Comparison of ENCODE assay signal across 14 cellular contexts in genomic region chr1:247506831-247507230, GRCh38. TPM values are rescaled to one million over a fixed set of nuclear protein-coding genes. Genes with fewer than 3 reads are reported as not detected.
"Had no signal": no experiment of that assay in that cellular context is flagged by ENCODE, and none has a peak within 500 bp of the region (broad histone marks: within the 10 kb centered on the region; RNA-seq: fewer than 3 reads in every experiment).

No MANE protein-coding gene starts in this region.

- H3K9me3 ChIP-seq: HAP-1 had no signal

- H3K9ac ChIP-seq: GM23248, KMS-11 had no signal

- H3K4me3 ChIP-seq: GM23248, HAP-1 had no signal

- H3K4me3 Mint-ChIP-seq: HFFc6 had no signal

- H3K4me1 ChIP-seq: HAP-1 had no signal

- H3K27ac Mint-ChIP-seq: HFFc6 had no signal

- DNase-seq: GM23248, GOT3, H7, HFFc6, IMR-90, Karpas-422, KBM-7 had no signal

- H3K36me3 ChIP-seq: HAP-1 had no signal

- H2AFZ ChIP-seq: GM23248 had no signal

- H3K27ac ChIP-seq: GM23248, HL-60, KMS-11 had no signal

- H3K4me2 ChIP-seq: KMS-11 had no signal

- ATAC-seq: HCT116 had no signal

RNA-seq across cellular contexts. Expression of gene OR2C3, which starts 29.4 kb away (rescaled TPM):
- total RNA-seq: H4, H7, HFFc6, HT1080, IMR-90, LHCN-M2 had no signal
- polyA plus RNA-seq: GM23248, IMR-90 had no signal

RNA-seq across cellular contexts. Expression of gene GCSAML, which starts 42.1 kb away (rescaled TPM):
- total RNA-seq: GM23248, H7, HFFc6, HT1080, IMR-90, LHCN-M2 had no signal
- polyA plus RNA-seq: GM23248, IMR-90 had no signal

RNA-seq across cellular contexts. Expression of gene OR2B11, which starts 48.9 kb away (rescaled TPM):
- total RNA-seq: GM23248, H4, H7, HFFc6, HT1080, IMR-90, LHCN-M2 had no signal
- polyA plus RNA-seq: GM23248, IMR-90 had no signal
